Comparison of ENCODE assay signal across 10 cellular contexts in genomic region chr1:38003261-38004250, GRCh38. TPM values are rescaled to one million over a fixed set of nuclear protein-coding genes. Genes with fewer than 3 reads are reported as not detected.
DNase-seq lines count a peak whose midpoint lies in the region; ATAC-seq, FAIRE-seq and TF ChIP-seq lines count a peak whose summit lies in the region.
"Had no signal": no experiment of that assay in that cellular context is flagged by ENCODE, and none has a peak within 500 bp of the region (broad histone marks: within the 10 kb centered on the region; RNA-seq: fewer than 3 reads in every experiment).

No MANE protein-coding gene starts in this region.

- TF ChIP-seq CTCF in adrenal gland (IDR thresholded peaks at IDR 0.05): no peak
- TF ChIP-seq CTCF in thoracic aorta (IDR thresholded peaks at IDR 0.05): no peak
- no peak for TF ChIP-seq CTCF in pancreas (IDR thresholded peaks at IDR 0.05)

- H3K4me3 Mint-ChIP-seq in activated CD8-positive, alpha-beta memory T cell treated with anti-CD3 and anti-CD28 coated beads, Interleukin-2, amount 10 ng/mL, durations not matched to agents 7 days and 5 days: peak overlapping the region; percentile 81

- ATAC-seq in activated CD8-positive, alpha-beta memory T cell treated with anti-CD3 and anti-CD28 coated beads, Interleukin-2, amount 10 ng/mL, durations not matched to agents 7 days and 5 days: peak; percentile 4
- ATAC-seq in thoracic aorta (ENCODE audit: insufficient number of reproducible peaks, low FRiP score, low read depth) (no peak), pancreas (no peak), GM18858 (IDR thresholded peaks at IDR 0.05; ENCODE audit: unreplicated experiment) (no peak)

- TF ChIP-seq POLR2A in adrenal gland (IDR thresholded peaks at IDR 0.05): no peak

- H3K27me3 ChIP-seq in adrenal gland (no peaks in the 10 kb centered on the region), layer of hippocampus (ENCODE audit: control insufficient read depth, insufficient read depth, low read length) (no peaks in the 10 kb centered on the region), thoracic aorta (replicated peaks; ENCODE audit: insufficient read depth) (no peaks in the 10 kb centered on the region), pancreas (no peaks in the 10 kb centered on the region)

- intact Hi-C loops in adrenal gland (cut with DNase I): no loop called here
- intact Hi-C loops in pancreas (cut with DNase I): no loop called here

- peaks cover 0 to 3% of the 10 kb centered on the region in 2 donors for H3K36me3 ChIP-seq in adrenal gland (replicated peaks in 1 of 2)
- H3K36me3 ChIP-seq in thoracic aorta: no peaks in the 10 kb centered on the region
- no peaks in the 10 kb centered on the region for H3K36me3 ChIP-seq in pancreas

- H3K4me1 ChIP-seq in adrenal gland (replicated peaks in 1 of 2): peaks cover 47 to 51% of the 10 kb centered on the region in 2 donors
- peaks cover 48 to 67% of the 10 kb centered on the region in 2 donors for H3K4me1 ChIP-seq in thoracic aorta (ENCODE audit: control insufficient read depth in 1 of 2, low read depth in 2 of 2)
- peaks cover 0 to 21% (median 0%) of the 10 kb centered on the region in 3 donors for H3K4me1 ChIP-seq in pancreas

- H3K36me3 Mint-ChIP-seq in activated CD8-positive, alpha-beta memory T cell treated with anti-CD3 and anti-CD28 coated beads, Interleukin-2, amount 10 ng/mL, durations not matched to agents 7 days and 5 days: peaks cover 4% of the 10 kb centered on the region

- peak overlapping the region; percentile 78 for H3K27ac Mint-ChIP-seq in activated CD8-positive, alpha-beta memory T cell treated with anti-CD3 and anti-CD28 coated beads, Interleukin-2, amount 10 ng/mL, durations not matched to agents 7 days and 5 days

- H3K9me3 Mint-ChIP-seq in activated CD8-positive, alpha-beta memory T cell treated with anti-CD3 and anti-CD28 coated beads, Interleukin-2, amount 10 ng/mL, durations not matched to agents 7 days and 5 days (ENCODE audit: low read depth): no peaks in the 10 kb centered on the region

- H3K4me3 ChIP-seq in adrenal gland (peak overlapping the region in 2 of 4 donors; percentile 10 to 80), thoracic aorta (peak overlapping the region; percentile 87), pancreas (peak overlapping the region in 2 of 4 donors; percentile 52 to 60)

- H3K9me3 ChIP-seq in adrenal gland (replicated peaks in 1 of 3) (no peaks in the 10 kb centered on the region), thoracic aorta (no peaks in the 10 kb centered on the region), pancreas (no peaks in the 10 kb centered on the region)

- H3K4me1 Mint-ChIP-seq in activated CD8-positive, alpha-beta memory T cell treated with anti-CD3 and anti-CD28 coated beads, Interleukin-2, amount 10 ng/mL, durations not matched to agents 7 days and 5 days: peaks cover 49% of the 10 kb centered on the region

- no peak for DNase-seq in activated CD8-positive, alpha-beta memory T cell treated with anti-CD3 and anti-CD28 coated beads, Interleukin-2, amount 10 ng/mL, durations not matched to agents 7 days and 5 days
- no peak for DNase-seq in activated CD8-positive, alpha-beta memory T cell treated with anti-CD3 and anti-CD28 coated beads, Interleukin-2, amount 50 U/mL, for 4 hours
- peak in 2 of 7 donors; percentile 27 to 34 for DNase-seq in adrenal gland
- no peak for DNase-seq in thoracic aorta (ENCODE audit: low spot score)
- DNase-seq in pancreas: no peak
- DNase-seq in NCI-H146 treated with DMSO at 0.1 percent for 48 hours (lab: John Stamatoyannopoulos, UW; ENCODE audit: unreplicated experiment): no peak

- H3K27me3 Mint-ChIP-seq in activated CD8-positive, alpha-beta memory T cell treated with anti-CD3 and anti-CD28 coated beads, Interleukin-2, amount 10 ng/mL, durations not matched to agents 7 days and 5 days: no peaks in the 10 kb centered on the region

- H3K27ac ChIP-seq in adrenal gland (peak overlapping the region in 3 of 5 donors; percentile 22 to 84 (median 48)), layer of hippocampus (ENCODE audit: low read depth, low read length) (peak overlapping the region; percentile 12), thoracic aorta (peak overlapping the region; percentile 75 to 90), pancreas (no peak overlapping the region)

- CTCF ChIA-PET in activated CD8-positive, alpha-beta memory T cell treated with anti-CD3 and anti-CD28 coated beads, Interleukin-2, amount 10 ng/mL, durations not matched to agents 7 days and 5 days (lab: Charles Lee): interaction anchor here (0.6 to 1.3 kb wide), 6 partner anchors 9 to 71 kb away, joined by 3 to 7 read pairs (median 3); no protein-coding TSS in a partner anchor

- 75 to 98% (median 85%) methylated on average over 4 to 8 of the region's 8 CpGs for WGBS in adrenal gland, 4 donors
- 86 to 94% methylated on average over 8 of the region's 8 CpGs for WGBS in pancreas, 2 donors

- no peak for FAIRE-seq in pancreas (lab: Jason Lieb, UNC)
- FAIRE-seq: G401.6 had no signal

RNA-seq across cellular contexts. Expression of gene FHL3, which starts 1.8 kb away (rescaled TPM):
- total RNA-seq in activated CD8-positive, alpha-beta memory T cell treated with anti-CD3 and anti-CD28 coated beads, Interleukin-2, amount 10 ng/mL, durations not matched to agents 7 days and 5 days: 10 to 100 TPM; 13.5 to 14.5 TPM
- total RNA-seq in adrenal gland: 10 to 100 TPM; 14.5 to 47.6 (median 23.2) TPM
- polyA plus RNA-seq in adrenal gland: 10 to 100 TPM in 2 of 3 donors, 1 to 10 TPM in 1; 8.6 to 39.5 (median 31.5) TPM
- total RNA-seq in thoracic aorta: 10 to 100 TPM; 57.0 to 90.7 TPM
- 10 to 100 TPM in 1 of 6 donors, 1 to 10 TPM in 5; 7.4 to 11.3 (median 8.3) TPM for total RNA-seq in pancreas
- 1 to 10 TPM; 5.1 to 7.0 TPM for polyA plus RNA-seq in pancreas

RNA-seq across cellular contexts. Expression of gene UTP11, which starts 9.0 kb away (rescaled TPM):
- 10 to 100 TPM; 32.4 to 49.6 TPM for total RNA-seq in activated CD8-positive, alpha-beta memory T cell treated with anti-CD3 and anti-CD28 coated beads, Interleukin-2, amount 10 ng/mL, durations not matched to agents 7 days and 5 days
- 10 to 100 TPM; 25.8 to 71.9 (median 37.4) TPM for total RNA-seq in adrenal gland
- 100 to 1,000 TPM in 1 of 3 donors, 10 to 100 TPM in 2; 16.0 to 133 (median 26.5) TPM for polyA plus RNA-seq in adrenal gland
- total RNA-seq in thoracic aorta: 10 to 100 TPM; 14.6 to 76.9 TPM
- 10 to 100 TPM in 5 of 6 donors, 1 to 10 TPM in 1; 7.8 to 16.6 (median 15.2) TPM for total RNA-seq in pancreas
- polyA plus RNA-seq in pancreas: 10 to 100 TPM in 1 of 2 donors, 1 to 10 TPM in 1; 8.2 to 15.0 TPM

RNA-seq across cellular contexts. Expression of gene SF3A3, which starts 13.7 kb away (rescaled TPM):
- 100 to 1,000 TPM in 1 of 2 experiments, 10 to 100 TPM in 1; 70.1 to 104 TPM for total RNA-seq in activated CD8-positive, alpha-beta memory T cell treated with anti-CD3 and anti-CD28 coated beads, Interleukin-2, amount 10 ng/mL, durations not matched to agents 7 days and 5 days
- total RNA-seq in adrenal gland: 10 to 100 TPM; 30.1 to 95.9 (median 40.8) TPM
- 10 to 100 TPM; 24.3 to 78.5 (median 28.2) TPM for polyA plus RNA-seq in adrenal gland
- 10 to 100 TPM; 31.8 to 61.3 TPM for total RNA-seq in thoracic aorta
- total RNA-seq in pancreas: 10 to 100 TPM; 13.0 to 24.6 (median 19.4) TPM
- polyA plus RNA-seq in pancreas: 10 to 100 TPM in 1 of 2 donors, 1 to 10 TPM in 1; 7.9 to 17.0 TPM

RNA-seq across cellular contexts. Expression of gene POU3F1, which starts 43.0 kb away (rescaled TPM):
- under 1 TPM in 1 of 2 experiments, not detected in 1; 0.09 TPM for total RNA-seq in activated CD8-positive, alpha-beta memory T cell treated with anti-CD3 and anti-CD28 coated beads, Interleukin-2, amount 10 ng/mL, durations not matched to agents 7 days and 5 days
- total RNA-seq in adrenal gland: 1 to 10 TPM; 1.6 to 6.9 (median 3.0) TPM
- polyA plus RNA-seq in adrenal gland: under 1 TPM; 0.05 to 0.40 (median 0.16) TPM
- not detected for total RNA-seq in thoracic aorta
- total RNA-seq in pancreas: under 1 TPM in 3 of 6 donors, not detected in 3; 0.08 to 0.57 (median 0.09) TPM
- under 1 TPM in 1 of 2 donors, not detected in 1; 0.07 TPM for polyA plus RNA-seq in pancreas
- total RNA-seq: pulmonary artery endothelial cell had no signal

RNA-seq across cellular contexts. Expression of gene INPP5B, which starts 56.7 kb away (rescaled TPM):
- 10 to 100 TPM; 37.6 to 39.9 TPM for total RNA-seq in activated CD8-positive, alpha-beta memory T cell treated with anti-CD3 and anti-CD28 coated beads, Interleukin-2, amount 10 ng/mL, durations not matched to agents 7 days and 5 days
- 10 to 100 TPM; 11.6 to 32.3 (median 24.0) TPM for total RNA-seq in adrenal gland
- 10 to 100 TPM; 10.4 to 15.7 (median 11.3) TPM for polyA plus RNA-seq in adrenal gland
- total RNA-seq in thoracic aorta: 10 to 100 TPM; 44.2 to 44.5 TPM
- total RNA-seq in pancreas: 10 to 100 TPM in 5 of 6 donors, 1 to 10 TPM in 1; 7.5 to 16.1 (median 11.9) TPM
- 10 to 100 TPM; 11.7 to 13.5 TPM for polyA plus RNA-seq in pancreas

Comparison
In these comparisons a context has a peak if more than half of its experiments do, and no peak if none do; other contexts are left out.
1. H3K27ac ChIP-seq: peak in adrenal gland (3 of 5), layer of hippocampus (single experiment) and thoracic aorta (2 of 2); none in pancreas (0 of 4).